In the genomic region with DNA sequence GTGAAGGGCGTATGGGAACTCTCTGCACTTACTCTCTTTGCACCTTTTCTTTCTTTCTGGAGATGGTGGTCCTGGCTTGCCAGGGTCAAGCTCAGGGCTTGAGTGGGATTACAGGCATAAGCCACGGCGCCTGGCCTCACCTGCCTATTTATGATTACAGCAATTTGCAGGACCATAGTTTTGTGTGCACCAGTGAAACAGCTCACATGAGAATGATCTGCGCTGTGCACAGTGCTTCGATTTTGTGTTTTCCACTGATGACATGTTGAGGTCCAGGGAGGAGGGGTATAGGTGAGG, we compare ENCODE assay signal across 1 cellular context.
TF ChIP-seq lines count a peak whose summit lies in the region.

No MANE protein-coding gene starts in this region.

TF ChIP-seq in GM23338, 12 proteins besides CTCF, POLR2A, EP300 and RAD21:
- no peak for TF ChIP-seq STAT1 (IDR thresholded peaks at IDR 0.05; ENCODE audit: unreplicated experiment)
- no peak for TF ChIP-seq EZH2phosphoT487 (IDR thresholded peaks at IDR 0.05; ENCODE audit: unreplicated experiment)
- no peak for TF ChIP-seq ZNF331 (CRISPR knock-in tag; IDR thresholded peaks at IDR 0.05; ENCODE audit: low read depth)
- no peak for TF ChIP-seq NANOG (IDR thresholded peaks at IDR 0.05; ENCODE audit: borderline replicate concordance)
- no peak for TF ChIP-seq EZH2 (IDR thresholded peaks at IDR 0.05; ENCODE audit: low read depth, unreplicated experiment)
- TF ChIP-seq ZNF114 (CRISPR knock-in tag; IDR thresholded peaks at IDR 0.05), result no peak
- TF ChIP-seq CREB1 (CRISPR knock-in tag; IDR thresholded peaks at IDR 0.05; ENCODE audit: low read depth), result no peak
- TF ChIP-seq POLR2AphosphoS5 (IDR thresholded peaks at IDR 0.05; ENCODE audit: low read depth), result no peak
- TF ChIP-seq, protein P1, sequence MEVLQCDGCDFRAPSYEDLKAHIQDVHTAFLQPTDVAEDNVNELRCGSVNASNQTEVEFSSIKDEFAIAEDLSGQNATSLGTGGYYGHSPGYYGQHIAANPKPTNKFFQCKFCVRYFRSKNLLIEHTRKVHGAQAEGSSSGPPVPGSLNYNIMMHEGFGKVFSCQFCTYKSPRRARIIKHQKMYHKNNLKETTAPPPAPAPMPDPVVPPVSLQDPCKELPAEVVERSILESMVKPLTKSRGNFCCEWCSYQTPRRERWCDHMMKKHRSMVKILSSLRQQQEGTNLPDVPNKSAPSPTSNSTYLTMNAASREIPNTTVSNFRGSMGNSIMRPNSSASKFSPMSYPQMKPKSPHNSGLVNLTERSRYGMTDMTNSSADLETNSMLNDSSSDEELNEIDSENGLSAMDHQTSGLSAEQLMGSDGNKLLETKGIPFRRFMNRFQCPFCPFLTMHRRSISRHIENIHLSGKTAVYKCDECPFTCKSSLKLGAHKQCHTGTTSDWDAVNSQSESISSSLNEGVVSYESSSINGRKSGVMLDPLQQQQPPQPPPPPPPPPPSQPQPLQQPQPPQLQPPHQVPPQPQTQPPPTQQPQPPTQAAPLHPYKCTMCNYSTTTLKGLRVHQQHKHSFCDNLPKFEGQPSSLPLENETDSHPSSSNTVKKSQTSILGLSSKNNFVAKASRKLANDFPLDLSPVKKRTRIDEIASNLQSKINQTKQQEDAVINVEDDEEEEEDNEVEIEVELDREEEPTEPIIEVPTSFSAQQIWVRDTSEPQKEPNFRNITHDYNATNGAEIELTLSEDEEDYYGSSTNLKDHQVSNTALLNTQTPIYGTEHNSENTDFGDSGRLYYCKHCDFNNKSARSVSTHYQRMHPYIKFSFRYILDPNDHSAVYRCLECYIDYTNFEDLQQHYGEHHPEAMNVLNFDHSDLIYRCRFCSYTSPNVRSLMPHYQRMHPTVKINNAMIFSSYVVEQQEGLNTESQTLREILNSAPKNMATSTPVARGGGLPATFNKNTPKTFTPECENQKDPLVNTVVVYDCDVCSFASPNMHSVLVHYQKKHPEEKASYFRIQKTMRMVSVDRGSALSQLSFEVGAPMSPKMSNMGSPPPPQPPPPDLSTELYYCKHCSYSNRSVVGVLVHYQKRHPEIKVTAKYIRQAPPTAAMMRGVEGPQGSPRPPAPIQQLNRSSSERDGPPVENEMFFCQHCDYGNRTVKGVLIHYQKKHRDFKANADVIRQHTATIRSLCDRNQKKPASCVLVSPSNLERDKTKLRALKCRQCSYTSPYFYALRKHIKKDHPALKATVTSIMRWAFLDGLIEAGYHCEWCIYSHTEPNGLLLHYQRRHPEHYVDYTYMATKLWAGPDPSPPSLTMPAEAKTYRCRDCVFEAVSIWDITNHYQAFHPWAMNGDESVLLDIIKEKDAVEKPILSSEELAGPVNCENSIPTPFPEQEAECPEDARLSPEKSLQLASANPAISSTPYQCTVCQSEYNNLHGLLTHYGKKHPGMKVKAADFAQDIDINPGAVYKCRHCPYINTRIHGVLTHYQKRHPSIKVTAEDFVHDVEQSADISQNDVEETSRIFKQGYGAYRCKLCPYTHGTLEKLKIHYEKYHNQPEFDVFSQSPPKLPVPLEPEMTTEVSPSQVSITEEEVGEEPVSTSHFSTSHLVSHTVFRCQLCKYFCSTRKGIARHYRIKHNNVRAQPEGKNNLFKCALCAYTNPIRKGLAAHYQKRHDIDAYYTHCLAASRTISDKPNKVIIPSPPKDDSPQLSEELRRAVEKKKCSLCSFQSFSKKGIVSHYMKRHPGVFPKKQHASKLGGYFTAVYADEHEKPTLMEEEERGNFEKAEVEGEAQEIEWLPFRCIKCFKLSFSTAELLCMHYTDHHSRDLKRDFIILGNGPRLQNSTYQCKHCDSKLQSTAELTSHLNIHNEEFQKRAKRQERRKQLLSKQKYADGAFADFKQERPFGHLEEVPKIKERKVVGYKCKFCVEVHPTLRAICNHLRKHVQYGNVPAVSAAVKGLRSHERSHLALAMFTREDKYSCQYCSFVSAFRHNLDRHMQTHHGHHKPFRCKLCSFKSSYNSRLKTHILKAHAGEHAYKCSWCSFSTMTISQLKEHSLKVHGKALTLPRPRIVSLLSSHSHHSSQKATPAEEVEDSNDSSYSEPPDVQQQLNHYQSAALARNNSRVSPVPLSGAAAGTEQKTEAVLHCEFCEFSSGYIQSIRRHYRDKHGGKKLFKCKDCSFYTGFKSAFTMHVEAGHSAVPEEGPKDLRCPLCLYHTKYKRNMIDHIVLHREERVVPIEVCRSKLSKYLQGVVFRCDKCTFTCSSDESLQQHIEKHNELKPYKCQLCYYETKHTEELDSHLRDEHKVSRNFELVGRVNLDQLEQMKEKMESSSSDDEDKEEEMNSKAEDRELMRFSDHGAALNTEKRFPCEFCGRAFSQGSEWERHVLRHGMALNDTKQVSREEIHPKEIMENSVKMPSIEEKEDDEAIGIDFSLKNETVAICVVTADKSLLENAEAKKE (CRISPR knock-in tag; IDR thresholded peaks at IDR 0.05), result no peak
- TF ChIP-seq JUNB (IDR thresholded peaks at IDR 0.05; ENCODE audit: unreplicated experiment), result no peak
- TF ChIP-seq REST (IDR thresholded peaks at IDR 0.05; ENCODE audit: unreplicated experiment), result no peak
- TF ChIP-seq, protein P2, sequence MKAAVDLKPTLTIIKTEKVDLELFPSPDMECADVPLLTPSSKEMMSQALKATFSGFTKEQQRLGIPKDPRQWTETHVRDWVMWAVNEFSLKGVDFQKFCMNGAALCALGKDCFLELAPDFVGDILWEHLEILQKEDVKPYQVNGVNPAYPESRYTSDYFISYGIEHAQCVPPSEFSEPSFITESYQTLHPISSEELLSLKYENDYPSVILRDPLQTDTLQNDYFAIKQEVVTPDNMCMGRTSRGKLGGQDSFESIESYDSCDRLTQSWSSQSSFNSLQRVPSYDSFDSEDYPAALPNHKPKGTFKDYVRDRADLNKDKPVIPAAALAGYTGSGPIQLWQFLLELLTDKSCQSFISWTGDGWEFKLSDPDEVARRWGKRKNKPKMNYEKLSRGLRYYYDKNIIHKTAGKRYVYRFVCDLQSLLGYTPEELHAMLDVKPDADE (IDR thresholded peaks at IDR 0.05), result no peak
